ENCODE assay signal across 27 cellular contexts in genomic region chr20:10927936-10928860, GRCh38.
DNase-seq lines count a peak whose midpoint lies in the region; ATAC-seq and TF ChIP-seq lines count a peak whose summit lies in the region.
"Had no signal": no experiment of that assay in that cellular context is flagged by ENCODE, and none has a peak within 500 bp of the region (broad histone marks: within the 10 kb centered on the region; RNA-seq: fewer than 3 reads in every experiment).

No MANE protein-coding gene starts in this region.

- TF ChIP-seq CTCF in left ventricle myocardium inferior (IDR thresholded peaks at IDR 0.05; ENCODE audit: borderline replicate concordance), result no peak
- TF ChIP-seq CTCF in right atrium auricular region (IDR thresholded peaks at IDR 0.05), result no peak
- TF ChIP-seq CTCF in chondrocyte (IDR thresholded peaks at IDR 0.05), result no peak
- TF ChIP-seq CTCF in mesothelial cell of epicardium (IDR thresholded peaks at IDR 0.05; ENCODE audit: unreplicated experiment), result no peak

- H3K36me3 ChIP-seq in left ventricle myocardium inferior (no peaks in the 10 kb centered on the region), right atrium auricular region (no peaks in the 10 kb centered on the region)
- H3K36me3 ChIP-seq: BLaER1 treated with 17β-estradiol and CSF1 and Interleukin-3, amounts not matched to agents 10 nM and 100 nM; Peyer's patch; WERI-Rb-1 had no signal

- H3K27ac Mint-ChIP-seq in chondrocyte (ENCODE audit: unreplicated experiment), result peak overlapping the region; percentile 52
- H3K27ac Mint-ChIP-seq in mesothelial cell of epicardium, result peak overlapping the region; percentile 58
- no peak overlapping the region for H3K27ac Mint-ChIP-seq in activated naive CD4-positive, alpha-beta T cell treated with anti-CD3 and anti-CD28 coated beads, Interleukin-2, amount 50 U/mL, for 72 hours
- H3K27ac Mint-ChIP-seq: activated naive CD8-positive, alpha-beta T cell; activated T-helper 17 cell treated with anti-CD3 and anti-CD28 coated beads, Interleukin-2, amount 50 U/mL, for 72 hours; immature natural killer cell; T-helper 2 cell treated with Interferon-gamma antibody and Interleukin-4, amounts not matched to agents 5 μg/mL and 100 μg/mL, for 36 hours had no signal

- no peaks in the 10 kb centered on the region for H3K27me3 ChIP-seq in left ventricle myocardium inferior (ENCODE audit: low read depth)
- no peaks in the 10 kb centered on the region for H3K27me3 ChIP-seq in right atrium auricular region
- H3K27me3 ChIP-seq: BLaER1 treated with 17β-estradiol and CSF1 and Interleukin-3, amounts not matched to agents 10 nM and 100 nM; Peyer's patch had no signal

- H3K4me1 ChIP-seq in left ventricle myocardium inferior, result peaks cover 15% of the 10 kb centered on the region
- peaks cover 0 to 11% of the 10 kb centered on the region in 2 donors for H3K4me1 ChIP-seq in right atrium auricular region
- H3K4me1 ChIP-seq: BLaER1 treated with 17β-estradiol and CSF1 and Interleukin-3, amounts not matched to agents 10 nM and 100 nM; Peyer's patch; psoas muscle had no signal

- H3K27me3 Mint-ChIP-seq in chondrocyte (ENCODE audit: low read depth), result no peaks in the 10 kb centered on the region
- peaks cover 10% of the 10 kb centered on the region for H3K27me3 Mint-ChIP-seq in mesothelial cell of epicardium (ENCODE audit: low read depth)
- H3K27me3 Mint-ChIP-seq: activated naive CD8-positive, alpha-beta T cell; activated T-helper 17 cell treated with anti-CD3 and anti-CD28 coated beads, Interleukin-2, amount 50 U/mL, for 72 hours had no signal

- H3K9me3 Mint-ChIP-seq in chondrocyte (ENCODE audit: low read depth) (peaks cover 22% of the 10 kb centered on the region), mesothelial cell of epicardium (peaks cover 24% of the 10 kb centered on the region)
- peaks cover 6 to 14% of the 10 kb centered on the region in 2 donors for H3K9me3 Mint-ChIP-seq in activated naive CD4-positive, alpha-beta T cell treated with anti-CD3 and anti-CD28 coated beads, Interleukin-2, amount 50 U/mL, for 72 hours

- no peak overlapping the region for H3K4me3 Mint-ChIP-seq in chondrocyte (ENCODE audit: unreplicated experiment)
- no peak overlapping the region for H3K4me3 Mint-ChIP-seq in mesothelial cell of epicardium
- H3K4me3 Mint-ChIP-seq: activated naive CD8-positive, alpha-beta T cell; activated T-helper 17 cell treated with anti-CD3 and anti-CD28 coated beads, Interleukin-2, amount 50 U/mL, for 72 hours; immature natural killer cell; T-helper 2 cell treated with Interferon-gamma antibody and Interleukin-4, amounts not matched to agents 5 μg/mL and 100 μg/mL, for 36 hours had no signal

- peaks cover 6% of the 10 kb centered on the region for H3K36me3 Mint-ChIP-seq in chondrocyte (ENCODE audit: low read depth)
- no peaks in the 10 kb centered on the region for H3K36me3 Mint-ChIP-seq in mesothelial cell of epicardium
- H3K36me3 Mint-ChIP-seq in activated naive CD4-positive, alpha-beta T cell treated with anti-CD3 and anti-CD28 coated beads, Interleukin-2, amount 50 U/mL, for 72 hours, result peaks cover 0 to 5% of the 10 kb centered on the region in 2 donors
- H3K36me3 Mint-ChIP-seq: activated naive CD8-positive, alpha-beta T cell; immature natural killer cell had no signal

- H3K9me3 ChIP-seq in left ventricle myocardium inferior (replicated peaks) (peaks cover 6% of the 10 kb centered on the region), right atrium auricular region (no peaks in the 10 kb centered on the region)
- H3K9me3 ChIP-seq: BLaER1 treated with 17β-estradiol and CSF1 and Interleukin-3, amounts not matched to agents 10 nM and 100 nM; Caco-2; Peyer's patch; psoas muscle had no signal

- DNase-seq in left ventricle myocardium inferior (no peak), right atrium auricular region (ENCODE audit: low spot score) (no peak), chondrocyte (ENCODE audit: low spot score) (no peak), mesothelial cell of epicardium (ENCODE audit: low spot score in 2 of 2, unreplicated experiment in 2 of 2) (no peak), NCI-H69 (lab: John Stamatoyannopoulos, UW) (no peak), AG08395 (ENCODE audit: low spot score) (no peak)
- DNase-seq in activated naive CD4-positive, alpha-beta T cell treated with anti-CD3 and anti-CD28 coated beads, Interleukin-2, amount 50 U/mL, for 72 hours (ENCODE audit: low spot score in 2 of 2), result no peak
- DNase-seq: activated CD8-positive, alpha-beta memory T cell treated with anti-CD3 and anti-CD28 coated beads, Interleukin-2, amount 50 U/mL, for 4 hours; Caco-2; cerebellar nuclear complex; HCEC 1CT; immature natural killer cell; Kasumi-1; NCI-H1048; NCI-H526; Peyer's patch; psoas muscle; stimulated activated CD4-positive, alpha-beta T cell treated with anti-CD3 and anti-CD28 coated beads, Interleukin-1b, Interleukin-23, amount 100 ng/mL, for 48 hours; trophoblast cell; WERI-Rb-1 had no signal

- H3K4me3 ChIP-seq in left ventricle myocardium inferior (no peak overlapping the region), right atrium auricular region (no peak overlapping the region)
- H3K4me3 ChIP-seq: BLaER1 treated with 17β-estradiol and CSF1 and Interleukin-3, amounts not matched to agents 10 nM and 100 nM; Peyer's patch; psoas muscle; SK-N-MC had no signal

- intact Hi-C loops in left ventricle myocardium inferior (cut with micrococcal nuclease), result no loop called here

- H3K4me1 Mint-ChIP-seq in chondrocyte (ENCODE audit: low read depth) (peaks cover 56% of the 10 kb centered on the region), mesothelial cell of epicardium (peaks cover 11% of the 10 kb centered on the region)
- H3K4me1 Mint-ChIP-seq: activated T-helper 17 cell treated with anti-CD3 and anti-CD28 coated beads, Interleukin-2, amount 50 U/mL, for 72 hours; immature natural killer cell had no signal

- no peak for ATAC-seq in GM19035 (IDR thresholded peaks at IDR 0.05; ENCODE audit: unreplicated experiment)
- ATAC-seq in activated naive CD4-positive, alpha-beta T cell treated with anti-CD3 and anti-CD28 coated beads, Interleukin-2, amount 50 U/mL, for 72 hours, result no peak
- ATAC-seq: activated T-helper 17 cell treated with anti-CD3 and anti-CD28 coated beads, Interleukin-2, amount 50 U/mL, for 72 hours; psoas muscle had no signal

- H3K27ac ChIP-seq in left ventricle myocardium inferior (replicated peaks) (peak overlapping the region; percentile 67), right atrium auricular region (peak overlapping the region in 1 of 2 donors; percentile 2)
- H3K27ac ChIP-seq: BLaER1 treated with 17β-estradiol and CSF1 and Interleukin-3, amounts not matched to agents 10 nM and 100 nM; epithelial cell of prostate; Peyer's patch; psoas muscle; SK-N-MC; WERI-Rb-1 had no signal

Comparison
In these comparisons a context has a peak if more than half of its experiments do, and no peak if none do; other contexts are left out.
1. H3K27ac Mint-ChIP-seq: peak in chondrocyte (single experiment) and mesothelial cell of epicardium (single experiment); none in activated naive CD4-positive, alpha-beta T cell treated with anti-CD3 and anti-CD28 coated beads, Interleukin-2, amount 50 U/mL, for 72 hours (0 of 2).